In genomic region chr18:45417392-45417791, GRCh38 we compare ENCODE assay signal across 15 cellular contexts.
DNase-seq lines count a peak whose midpoint lies in the region; ATAC-seq and TF ChIP-seq lines count a peak whose summit lies in the region.
"Had no signal": no experiment of that assay in that cellular context is flagged by ENCODE, and none has a peak within 500 bp of the region (broad histone marks: within the 10 kb centered on the region; RNA-seq: fewer than 3 reads in every experiment).

No MANE protein-coding gene starts in this region.

- ATAC-seq in activated T-cell treated with anti-CD3 and anti-CD28 coated beads, Interleukin-2, amount 50 U/mL, for 72 hours (replicated peaks in 1 of 2): no peak

- H3K27me3 Mint-ChIP-seq in brain (peaks cover 4% of the 10 kb centered on the region), endothelial cell (ENCODE audit: unreplicated experiment) (peaks cover 1% of the 10 kb centered on the region), nephron (ENCODE audit: low read depth) (no peaks in the 10 kb centered on the region)
- peaks cover 12% of the 10 kb centered on the region for H3K27me3 Mint-ChIP-seq in activated T-cell treated with anti-CD3 and anti-CD28 coated beads, Interleukin-2, amount 50 U/mL, for 72 hours (ENCODE audit: low read depth)

- H3K4me2 ChIP-seq in parathyroid adenoma (ENCODE audit: low read length): no peak overlapping the region

- H3K4me1 Mint-ChIP-seq in brain: peaks cover 44% of the 10 kb centered on the region
- H3K4me1 Mint-ChIP-seq in endothelial cell (ENCODE audit: unreplicated experiment): peaks cover 5% of the 10 kb centered on the region
- peaks cover 23% of the 10 kb centered on the region for H3K4me1 Mint-ChIP-seq in nephron
- H3K4me1 Mint-ChIP-seq in activated T-cell treated with anti-CD3 and anti-CD28 coated beads, Interleukin-2, amount 50 U/mL, for 72 hours (ENCODE audit: low read depth): peaks cover 7% of the 10 kb centered on the region
- H3K4me1 Mint-ChIP-seq: CD4-positive, alpha-beta memory T cell had no signal

- no peak for TF ChIP-seq CTCF in brain (conservative IDR thresholded peaks at IDR 0.05)
- TF ChIP-seq CTCF in endothelial cell (IDR thresholded peaks at IDR 0.05; ENCODE audit: unreplicated experiment): no peak
- TF ChIP-seq CTCF in nephron (IDR thresholded peaks at IDR 0.05; ENCODE audit: unreplicated experiment in 3 of 3): no peak
- no peak for TF ChIP-seq CTCF in parathyroid adenoma (IDR thresholded peaks at IDR 0.05)

- H3K27ac ChIP-seq in parathyroid adenoma: peak overlapping the region; percentile 70

- H3K79me2 ChIP-seq in parathyroid adenoma: no peaks in the 10 kb centered on the region

- no peaks in the 10 kb centered on the region for H3K9me3 ChIP-seq in parathyroid adenoma (ENCODE audit: control insufficient read depth, low read length)
- H3K9me3 ChIP-seq: Caco-2, HAP-1 had no signal

- H3K4me3 Mint-ChIP-seq in brain: no peak overlapping the region
- no peak overlapping the region for H3K4me3 Mint-ChIP-seq in endothelial cell (ENCODE audit: unreplicated experiment)
- H3K4me3 Mint-ChIP-seq in nephron: no peak overlapping the region
- no peak overlapping the region for H3K4me3 Mint-ChIP-seq in activated T-cell treated with anti-CD3 and anti-CD28 coated beads, Interleukin-2, amount 50 U/mL, for 72 hours
- H3K4me3 Mint-ChIP-seq: CD4-positive, alpha-beta memory T cell; HFFc6 had no signal

- no peak overlapping the region for H3K4me3 ChIP-seq in parathyroid adenoma (ENCODE audit: low read depth, low read length)
- H3K4me3 ChIP-seq: HAP-1 had no signal

- no peaks in the 10 kb centered on the region for H3K36me3 ChIP-seq in parathyroid adenoma (ENCODE audit: control insufficient read depth, insufficient read depth, low read length)
- H3K36me3 ChIP-seq: HAP-1 had no signal

- H3K9me3 Mint-ChIP-seq in brain: no peaks in the 10 kb centered on the region
- H3K9me3 Mint-ChIP-seq in endothelial cell (ENCODE audit: unreplicated experiment): no peaks in the 10 kb centered on the region
- no peaks in the 10 kb centered on the region for H3K9me3 Mint-ChIP-seq in nephron
- H3K9me3 Mint-ChIP-seq in activated T-cell treated with anti-CD3 and anti-CD28 coated beads, Interleukin-2, amount 50 U/mL, for 72 hours: no peaks in the 10 kb centered on the region
- H3K9me3 Mint-ChIP-seq: HFFc6 had no signal

- DNase-seq in endothelial cell (ENCODE audit: low spot score) (no peak), DMS153 (lab: John Stamatoyannopoulos, UW) (no peak), DMS153 treated with DMSO at 0.1 percent for 48 hours (lab: John Stamatoyannopoulos, UW; ENCODE audit: unreplicated experiment) (no peak), OCI-M2 (lab: John Stamatoyannopoulos, UW; ENCODE audit: unreplicated experiment) (no peak)
- no peak for DNase-seq in activated T-cell treated with anti-CD3 and anti-CD28 coated beads, Interleukin-2, amount 50 U/mL, for 72 hours
- DNase-seq: C1 segment of cervical spinal cord; Caco-2; CD4-positive, alpha-beta memory T cell; GF-D8; GOT3; HFFc6 had no signal

- H3K36me3 Mint-ChIP-seq in brain (no peaks in the 10 kb centered on the region), endothelial cell (ENCODE audit: low read depth, unreplicated experiment) (no peaks in the 10 kb centered on the region), nephron (ENCODE audit: low read depth) (no peaks in the 10 kb centered on the region)
- H3K36me3 Mint-ChIP-seq in activated T-cell treated with anti-CD3 and anti-CD28 coated beads, Interleukin-2, amount 50 U/mL, for 72 hours (ENCODE audit: insufficient read depth in 2 of 2): no peaks in the 10 kb centered on the region
- H3K36me3 Mint-ChIP-seq: CD4-positive, alpha-beta memory T cell had no signal

- H3K27ac Mint-ChIP-seq in brain (peak overlapping the region in 4 of 5 experiments; percentile 31 to 94 (median 52)), endothelial cell (ENCODE audit: unreplicated experiment) (peak overlapping the region; percentile 34), nephron (peak overlapping the region in 2 of 3 experiments; percentile 12 to 47)
- H3K27ac Mint-ChIP-seq in activated T-cell treated with anti-CD3 and anti-CD28 coated beads, Interleukin-2, amount 50 U/mL, for 72 hours: no peak overlapping the region
- H3K27ac Mint-ChIP-seq: CD4-positive, alpha-beta memory T cell; HFFc6 had no signal

- no peaks in the 10 kb centered on the region for H3K27me3 ChIP-seq in parathyroid adenoma (ENCODE audit: control insufficient read depth, insufficient read depth, low read length)

- H3K4me1 ChIP-seq in parathyroid adenoma: peaks cover 17% of the 10 kb centered on the region
- H3K4me1 ChIP-seq: Caco-2 had no signal

- peak overlapping the region; percentile 47 for H2AFZ ChIP-seq in parathyroid adenoma

- H3K9ac ChIP-seq in parathyroid adenoma: no peak overlapping the region
